ENCODE assay signal across 15 cellular contexts in the genomic region with DNA sequence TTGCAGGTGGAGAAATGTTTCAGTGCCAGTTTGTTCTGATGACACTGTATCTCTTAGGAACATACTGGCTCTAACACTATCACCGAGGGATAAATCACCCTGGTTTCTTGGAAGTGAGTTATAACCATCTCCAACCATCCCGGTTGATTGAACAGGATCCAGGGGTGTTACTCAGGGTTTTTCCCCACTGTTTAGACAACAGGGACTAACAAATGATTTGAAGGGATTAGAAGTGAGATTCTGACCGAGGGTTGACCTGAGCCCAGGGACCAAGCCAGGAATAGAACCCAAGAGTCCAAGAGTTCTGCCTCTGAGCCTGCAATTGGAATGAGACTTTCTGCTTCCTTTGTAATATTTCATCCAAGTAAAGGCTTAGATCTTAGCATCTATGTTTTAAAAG.
A peak's percentile ranks its signal among the peaks of the same experiment; 100 is the strongest.
DNase-seq lines count a peak whose midpoint lies in the region; ATAC-seq, FAIRE-seq and TF ChIP-seq lines count a peak whose summit lies in the region.
"Had no signal": no experiment of that assay in that cellular context is flagged by ENCODE, and none has a peak within 500 bp of the region (broad histone marks: within the 10 kb centered on the region; RNA-seq: fewer than 3 reads in every experiment).

No MANE protein-coding gene starts in this region.

- H4K20me1 ChIP-seq in fibroblast of lung (ENCODE audit: control insufficient read depth, extremely low read depth, insufficient read depth, low read length) (no peaks in the 10 kb centered on the region), HepG2 (ENCODE audit: insufficient read depth, low read length) (no peaks in the 10 kb centered on the region)

- in situ Hi-C loops in HepG2 (cut with HindIII; ENCODE audit: extremely low pct_ligation_motif_present, low pct_unique_long_range_greater_than_20kb) = no loop called here

- TF ChIP-seq CTCF in fibroblast of lung (conservative IDR thresholded peaks at IDR 0.05 in 1 of 2, IDR thresholded peaks at IDR 0.05 in 1 of 2; ENCODE audit: low read depth in 1 of 2, low read length in 2 of 2) (no peak), tibial artery (IDR thresholded peaks at IDR 0.05) (no peak), HepG2 (CRISPR knock-in tag; IDR thresholded peaks at IDR 0.05) (no peak)

- H3K36me3 ChIP-seq in fibroblast of lung (ENCODE audit: control insufficient read depth, insufficient read depth, low read length) (peaks cover 1% of the 10 kb centered on the region), muscle layer of colon (ENCODE audit: insufficient read depth, low read length) (no peaks in the 10 kb centered on the region), tibial artery (peaks cover 0 to 6% (median 0%) of the 10 kb centered on the region in 3 donors), HepG2 (replicated peaks in 1 of 2; ENCODE audit: control insufficient read depth in 1 of 2, insufficient read depth in 2 of 2, low read length in 2 of 2) (peaks cover 10 to 21% of the 10 kb centered on the region in 2 experiments; a peak in 4 of 5 replicates)

- CTCF ChIA-PET in HepG2 (lab: Yijun Ruan, JAX; ENCODE audit: low intra/inter-chr PET ratio, low total read pairs) = no interaction called here

- BruUV-seq in HepG2 (replicated peaks; lab: Mats Ljungman, UMichigan) = no TSS peak

- WGBS in HepG2 (ENCODE audit: low lambda C conversion rate) = 95% methylated on average over 3 of the region's 3 CpGs

- TF ChIP-seq POLR2A in HepG2 (IDR thresholded peaks at IDR 0.05; ENCODE audit: insufficient read depth in 1 of 2, low read depth in 2 of 2, low read length in 2 of 2) = no peak

- H3K9me3 ChIP-seq in fibroblast of lung (ENCODE audit: control insufficient read depth, insufficient read depth, low read depth, low read length) = no peaks in the 10 kb centered on the region
- no peaks in the 10 kb centered on the region for H3K9me3 ChIP-seq in muscle layer of colon (ENCODE audit: low read length)
- no peaks in the 10 kb centered on the region for H3K9me3 ChIP-seq in tibial artery
- no peaks in the 10 kb centered on the region for H3K9me3 ChIP-seq in HepG2 (ENCODE audit: low read length)

- no peak overlapping the region for H3K4me3 ChIP-seq in fibroblast of lung (replicated peaks in 1 of 4; ENCODE audit: control extremely low read depth in 1 of 4, insufficient read depth in 1 of 4, low read depth in 3 of 4, low read length in 4 of 4)
- no peak overlapping the region for H3K4me3 ChIP-seq in muscle layer of colon (ENCODE audit: low read depth in 1 of 2, low read length in 2 of 2)
- no peak overlapping the region for H3K4me3 ChIP-seq in tibial artery
- H3K4me3 ChIP-seq in HepG2 (replicated peaks in 1 of 3; ENCODE audit: insufficient read depth in 1 of 3, low read depth in 2 of 3, low read length in 3 of 3) = no peak overlapping the region

- intact Hi-C loops in tibial artery (cut with DNase I; ENCODE audit: low total_unique reads) = no loop called here
- intact Hi-C loops in HepG2 (cut with micrococcal nuclease; ENCODE audit: unreplicated experiment) = no loop called here

- H3K27ac ChIP-seq in fibroblast of lung (ENCODE audit: insufficient read depth, low read length) (peak overlapping the region; percentile 26), muscle layer of colon (ENCODE audit: low read depth, low read length) (peak overlapping the region; percentile 67), tibial artery (peak overlapping the region; percentile 63 to 77), HepG2 (ENCODE audit: extremely low read length, insufficient read depth, low read length) (no peak overlapping the region)

- H3K79me2 ChIP-seq in fibroblast of lung (ENCODE audit: control insufficient read depth, insufficient read depth, low read length) (no peaks in the 10 kb centered on the region), HepG2 (ENCODE audit: insufficient read depth, low read length) (no peaks in the 10 kb centered on the region)

- no peak for FAIRE-seq in HepG2 (lab: Jason Lieb, UNC)
- FAIRE-seq: H1, keratinocyte had no signal

- H3K9ac ChIP-seq in fibroblast of lung (ENCODE audit: insufficient read depth, low read length) (no peak overlapping the region), muscle layer of colon (ENCODE audit: low read length) (no peak overlapping the region), HepG2 (ENCODE audit: insufficient read depth, low read depth, low read length) (no peak overlapping the region)

- POLR2A ChIA-PET in HepG2 (lab: Yijun Ruan, JAX) = no interaction called here

- H2AFZ ChIP-seq in fibroblast of lung (ENCODE audit: low read length) = no peak overlapping the region
- no peak overlapping the region for H2AFZ ChIP-seq in HepG2 (ENCODE audit: low read length)

- H3K4me1 ChIP-seq in fibroblast of lung (ENCODE audit: control insufficient read depth, extremely low read depth, insufficient read depth, low read length) (peaks cover 14% of the 10 kb centered on the region), muscle layer of colon (ENCODE audit: insufficient read depth, low read length) (peaks cover 58% of the 10 kb centered on the region), tibial artery (peaks cover 0 to 60% (median 54%) of the 10 kb centered on the region in 4 donors), HepG2 (ENCODE audit: insufficient read depth, low read length) (peaks cover 20% of the 10 kb centered on the region)

- peak; percentile 75 for DNase-seq in M059J (ENCODE audit: low read depth)
- DNase-seq in fibroblast of lung (ENCODE audit: low read depth in 2 of 2) = peak in 1 of 2 donors; percentile 75
- peak; percentile 69 to 72 for DNase-seq in tibial artery
- no peak for DNase-seq in DMS114 treated with DMSO at 0.1 percent for 48 hours (lab: John Stamatoyannopoulos, UW; ENCODE audit: unreplicated experiment)
- no peak for DNase-seq in HepG2 (ENCODE audit: low spot score)
- DNase-seq: DMS53; effector memory CD8-positive, alpha-beta T cell; KBM-7; NCI-H510A treated with DMSO at 0.1 percent for 48 hours; stimulated activated CD4-positive, alpha-beta T cell treated with anti-CD3 and anti-CD28 coated beads, Interleukin-4, amount 100 ng/mL, for 4 hours had no signal

- no peak for TF ChIP-seq EP300 in HepG2 (IDR thresholded peaks at IDR 0.05; ENCODE audit: low read depth in 2 of 2, low read length in 2 of 2)
- TF ChIP-seq EP300 in HepG2 (CRISPR knock-in tag; IDR thresholded peaks at IDR 0.05; ENCODE audit: borderline replicate concordance) = no peak

- ATAC-seq in GM19351 (IDR thresholded peaks at IDR 0.05; ENCODE audit: unreplicated experiment) (no peak), HepG2 (no peak), HG03196 (IDR thresholded peaks at IDR 0.05; ENCODE audit: unreplicated experiment) (no peak)
- ATAC-seq: effector memory CD8-positive, alpha-beta T cell had no signal

- H3K4me2 ChIP-seq in fibroblast of lung (ENCODE audit: extremely low read depth, insufficient read depth, low read length) (peak overlapping the region; percentile 66), HepG2 (ENCODE audit: low read depth, low read length) (no peak overlapping the region)

- H3K27me3 ChIP-seq in fibroblast of lung (ENCODE audit: control insufficient read depth, insufficient read depth, low read length) = no peaks in the 10 kb centered on the region
- no peaks in the 10 kb centered on the region for H3K27me3 ChIP-seq in muscle layer of colon (ENCODE audit: control insufficient read depth in 1 of 2, insufficient read depth in 2 of 2, low read length in 2 of 2)
- H3K27me3 ChIP-seq in tibial artery = no peaks in the 10 kb centered on the region
- no peaks in the 10 kb centered on the region for H3K27me3 ChIP-seq in HepG2 (ENCODE audit: control insufficient read depth in 1 of 2, insufficient read depth in 2 of 2, low read length in 2 of 2)

- TF ChIP-seq RAD21 in HepG2 (CRISPR knock-in tag; IDR thresholded peaks at IDR 0.05) = no peak

TF ChIP-seq in HepG2, 621 proteins besides CTCF, POLR2A, EP300 and RAD21:
- TF ChIP-seq, protein P1, sequence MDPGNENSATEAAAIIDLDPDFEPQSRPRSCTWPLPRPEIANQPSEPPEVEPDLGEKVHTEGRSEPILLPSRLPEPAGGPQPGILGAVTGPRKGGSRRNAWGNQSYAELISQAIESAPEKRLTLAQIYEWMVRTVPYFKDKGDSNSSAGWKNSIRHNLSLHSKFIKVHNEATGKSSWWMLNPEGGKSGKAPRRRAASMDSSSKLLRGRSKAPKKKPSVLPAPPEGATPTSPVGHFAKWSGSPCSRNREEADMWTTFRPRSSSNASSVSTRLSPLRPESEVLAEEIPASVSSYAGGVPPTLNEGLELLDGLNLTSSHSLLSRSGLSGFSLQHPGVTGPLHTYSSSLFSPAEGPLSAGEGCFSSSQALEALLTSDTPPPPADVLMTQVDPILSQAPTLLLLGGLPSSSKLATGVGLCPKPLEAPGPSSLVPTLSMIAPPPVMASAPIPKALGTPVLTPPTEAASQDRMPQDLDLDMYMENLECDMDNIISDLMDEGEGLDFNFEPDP (CRISPR knock-in tag; conservative IDR thresholded peaks at IDR 0.05) = no peak
- no peak for TF ChIP-seq ZNF234 (CRISPR knock-in tag; conservative IDR thresholded peaks at IDR 0.05)
- TF ChIP-seq ZNF7 (CRISPR knock-in tag; IDR thresholded peaks at IDR 0.05) = no peak
- no peak for TF ChIP-seq ZSCAN20 (CRISPR knock-in tag; IDR thresholded peaks at IDR 0.05; ENCODE audit: borderline replicate concordance)
- no peak for TF ChIP-seq ZNF572 (CRISPR knock-in tag; IDR thresholded peaks at IDR 0.05)

Comparison
In these comparisons a context has a peak if more than half of its experiments do, and no peak if none do; other contexts are left out.
1. DNase-seq: peak in M059J (single experiment) and tibial artery (2 of 2); none in DMS114 treated with DMSO at 0.1 percent for 48 hours (single experiment) and HepG2 (single experiment).